ENCODE assay signal across 1 cellular context in genomic region chr15:33089165-33089877, GRCh38.
TF ChIP-seq lines count a peak whose summit lies in the region.

No MANE protein-coding gene starts in this region.

TF ChIP-seq in IMR-90, 13 proteins besides CTCF, POLR2A, EP300 and RAD21 (continued from another document):
- no peak for TF ChIP-seq ELK1 (IDR thresholded peaks at IDR 0.05; ENCODE audit: borderline replicate concordance, low read depth, low read length)
- TF ChIP-seq RFX5 (IDR thresholded peaks at IDR 0.05; ENCODE audit: low read depth, low read length): no peak
- no peak for TF ChIP-seq MAZ (IDR thresholded peaks at IDR 0.05; ENCODE audit: borderline replicate concordance, low read depth, low read length)
- no peak for TF ChIP-seq BHLHE40 (IDR thresholded peaks at IDR 0.05; ENCODE audit: low read depth, low read length)
- no peak for TF ChIP-seq FOS (IDR thresholded peaks at IDR 0.05; ENCODE audit: low read depth, low read length)
